Comparison of ENCODE assay signal across 1 cellular context in the genomic region with DNA sequence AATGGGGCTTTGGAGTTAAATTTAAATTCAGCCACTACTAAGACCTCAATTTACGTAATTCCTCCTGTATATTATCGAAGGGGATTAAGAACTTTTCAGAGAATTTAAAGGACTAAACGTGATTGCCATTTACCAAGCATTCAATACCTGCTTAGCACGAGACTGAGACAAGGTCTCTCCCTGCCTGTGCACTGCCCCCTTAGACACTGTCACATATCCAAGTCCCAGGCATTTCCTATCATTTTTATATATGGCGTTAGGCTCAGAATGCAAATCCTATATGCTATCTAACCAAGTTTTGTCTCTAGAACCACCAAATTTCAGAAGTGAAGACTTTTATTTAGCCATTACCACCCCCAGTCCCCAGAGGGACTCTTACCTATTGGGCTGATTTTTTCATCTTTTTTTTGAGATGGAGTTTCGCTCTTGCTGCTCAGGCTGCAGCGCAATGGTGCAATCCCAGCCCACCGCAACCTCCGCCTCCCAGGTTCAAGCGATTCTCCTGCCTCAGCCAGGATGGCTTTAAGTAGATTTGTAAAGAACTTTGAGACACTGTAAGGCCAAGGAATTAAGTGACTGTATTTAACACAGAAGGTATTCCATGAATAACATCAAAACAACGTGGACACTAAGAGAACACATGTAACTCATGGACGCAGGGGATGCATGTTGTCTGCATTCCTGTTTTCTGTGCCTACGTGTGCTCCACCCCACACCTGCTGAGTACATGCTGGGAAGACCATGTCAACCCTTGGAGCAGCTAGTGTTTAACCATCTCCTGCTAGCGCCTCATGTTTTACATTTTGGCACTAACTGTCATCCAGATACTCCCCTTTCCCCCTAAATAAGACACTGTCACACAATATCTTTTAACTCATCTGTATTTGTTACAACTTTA.
TF ChIP-seq lines count a peak whose summit lies in the region.

No MANE protein-coding gene starts in this region.

TF ChIP-seq in HepG2, 621 proteins besides CTCF, POLR2A, EP300 and RAD21 (continued from another document):
- no peak for TF ChIP-seq ZNF407 (CRISPR knock-in tag; IDR thresholded peaks at IDR 0.05; ENCODE audit: not compliant biosample characterization)
